29 cellular contexts compared by ENCODE assay signal in genomic region chr15:89187911-89188514, GRCh38. TPM values are rescaled to one million over a fixed set of nuclear protein-coding genes. Genes with fewer than 3 reads are reported as not detected.
DNase-seq lines count a peak whose midpoint lies in the region; ATAC-seq, FAIRE-seq and TF ChIP-seq lines count a peak whose summit lies in the region.
"Had no signal": no experiment of that assay in that cellular context is flagged by ENCODE, and none has a peak within 500 bp of the region (broad histone marks: within the 10 kb centered on the region; RNA-seq: fewer than 3 reads in every experiment).

No MANE protein-coding gene starts in this region.

- intact Hi-C loops in posterior cingulate gyrus (cut with DNase I) = no loop called here

- no peaks in the 10 kb centered on the region for H3K9me3 ChIP-seq in astrocyte (ENCODE audit: insufficient read depth, low read depth, low read length)
- H3K9me3 ChIP-seq: tibial nerve had no signal

- H3K4me1 ChIP-seq in astrocyte (ENCODE audit: insufficient read depth, low read length) = peaks cover 4% of the 10 kb centered on the region

- TF ChIP-seq POLR2A in GM12892 (IDR thresholded peaks at IDR 0.05; ENCODE audit: low read depth, low read length) = no peak

- H3K27ac Mint-ChIP-seq in astrocyte (ENCODE audit: unreplicated experiment) = no peak overlapping the region
- H3K27ac Mint-ChIP-seq: activated T-cell treated with anti-CD3 and anti-CD28 coated beads, Interleukin-2, amount 50 U/mL, for 24 hours; IgD-negative memory B cell had no signal

- ATAC-seq in GM18858 (IDR thresholded peaks at IDR 0.05; ENCODE audit: unreplicated experiment) (no peak), GM18907 (IDR thresholded peaks at IDR 0.05; ENCODE audit: unreplicated experiment) (no peak)
- ATAC-seq: stimulated activated naive CD8-positive, alpha-beta T cell treated with anti-CD3 and anti-CD28 coated beads, Interleukin-15, Interleukin-2, amounts not matched to agents 100 U/mL and 50 U/mL, for 24 hours had no signal

- DNase-seq in DMS53 (lab: John Stamatoyannopoulos, UW) = peak; percentile 30
- DNase-seq in DMS53 treated with DMSO at 0.1 percent for 48 hours (lab: John Stamatoyannopoulos, UW; ENCODE audit: unreplicated experiment) = no peak
- peak; percentile 18 for DNase-seq in M059J (ENCODE audit: low read depth)
- DNase-seq in astrocyte (ENCODE audit: low read depth) = no peak
- DNase-seq in posterior cingulate gyrus = peak in 7 of 10 donors; percentile 44 to 95 (median 69)
- no peak for DNase-seq in GM12892 (ENCODE audit: insufficient read length)
- DNase-seq: activated CD4-positive, CD25-positive, alpha-beta regulatory T cell; activated naive CD4-positive, alpha-beta T cell treated with anti-CD3 and anti-CD28 coated beads, Interleukin-2, amount 50 U/mL, for 16 hours; activated T-cell treated with anti-CD3 and anti-CD28 coated beads, Interleukin-2, amount 50 U/mL, for 24 hours; effector CD4-positive, alpha-beta T cell; GOT3; hippocampal formation; MM.1S; NCI-H146; NCI-H2171 treated with DMSO at 0.1 percent for 48 hours; NCI-H526 treated with DMSO at 0.1 percent for 48 hours; stimulated activated naive CD8-positive, alpha-beta T cell treated with anti-CD3 and anti-CD28 coated beads, Interleukin-15, Interleukin-2, amounts not matched to agents 100 U/mL and 50 U/mL, for 24 hours; T1000 had no signal

- no peak for TF ChIP-seq CTCF in astrocyte (IDR thresholded peaks at IDR 0.05; ENCODE audit: insufficient read depth, low read depth, low read length)

- peaks cover 6% of the 10 kb centered on the region for H3K4me1 Mint-ChIP-seq in astrocyte (ENCODE audit: low read depth, unreplicated experiment)

- H3K9ac ChIP-seq in astrocyte (ENCODE audit: low read length) = no peak overlapping the region

- no peak overlapping the region for H3K4me3 ChIP-seq in astrocyte (ENCODE audit: insufficient read depth, low read depth, low read length)
- H3K4me3 ChIP-seq: smooth muscle cell, tibial nerve had no signal

- H3K36me3 Mint-ChIP-seq in astrocyte (ENCODE audit: low read depth, unreplicated experiment) = peaks cover 17% of the 10 kb centered on the region

- H2AFZ ChIP-seq in astrocyte (ENCODE audit: low read depth, low read length) = no peak overlapping the region

- H4K20me1 ChIP-seq in astrocyte (ENCODE audit: insufficient read depth, low read length) = peaks cover 5% of the 10 kb centered on the region

- no peaks in the 10 kb centered on the region for H3K79me2 ChIP-seq in astrocyte (ENCODE audit: insufficient read depth, low read length)

- H3K27me3 Mint-ChIP-seq in astrocyte (ENCODE audit: low read depth, unreplicated experiment) = no peaks in the 10 kb centered on the region
- H3K27me3 Mint-ChIP-seq: activated T-cell treated with anti-CD3 and anti-CD28 coated beads, Interleukin-2, amount 50 U/mL, for 24 hours; IgD-negative memory B cell had no signal

- H3K4me3 Mint-ChIP-seq in astrocyte (ENCODE audit: unreplicated experiment) = peak overlapping the region; percentile 5
- H3K4me3 Mint-ChIP-seq: activated T-cell treated with anti-CD3 and anti-CD28 coated beads, Interleukin-2, amount 50 U/mL, for 24 hours; IgD-negative memory B cell had no signal

- H3K4me2 ChIP-seq in astrocyte (ENCODE audit: low read length) = no peak overlapping the region
- H3K4me2 ChIP-seq: smooth muscle cell had no signal

- H3K9me3 Mint-ChIP-seq in astrocyte (ENCODE audit: unreplicated experiment) = no peaks in the 10 kb centered on the region
- H3K9me3 Mint-ChIP-seq: activated T-cell treated with anti-CD3 and anti-CD28 coated beads, Interleukin-2, amount 50 U/mL, for 24 hours; IgD-negative memory B cell had no signal

- H3K27ac ChIP-seq in astrocyte (ENCODE audit: low read depth, low read length) = no peak overlapping the region
- H3K27ac ChIP-seq: 22Rv1, RWPE1, tibial nerve had no signal

- peaks cover 36% of the 10 kb centered on the region for H3K36me3 ChIP-seq in astrocyte (ENCODE audit: insufficient read depth, low read length)

- FAIRE-seq in astrocyte (lab: Jason Lieb, UNC) = no peak
- FAIRE-seq in GM12892 (lab: Jason Lieb, UNC) = no peak
- FAIRE-seq: frontal cortex, islet of Langerhans had no signal

- no peaks in the 10 kb centered on the region for H3K27me3 ChIP-seq in astrocyte (ENCODE audit: insufficient read depth, low read length)
- H3K27me3 ChIP-seq: tibial nerve had no signal

RNA-seq across cellular contexts. Expression of gene RLBP1, which starts 33.4 kb away (rescaled TPM):
- not detected in 2 replicates for total RNA-seq in M059J (2014; rRNA removed; shearing (Covaris generic))
- total RNA-seq in astrocyte = not detected in 2 replicates
- polyA plus RNA-seq in GM12892 (2012; ENCODE audit: missing spikeins) = not detected
- total RNA-seq: myocyte, smooth muscle cell, tibial nerve had no signal
- polyA plus RNA-seq: esophagus, IgD-negative memory B cell, smooth muscle cell had no signal

RNA-seq across cellular contexts. Expression of gene FANCI, which starts 55.8 kb away (rescaled TPM):
- 53.0 and 72.0 TPM in 2 replicates for total RNA-seq in M059J (2014; rRNA removed; shearing (Covaris generic))
- total RNA-seq in astrocyte = 7.8 and 10.6 TPM in 2 replicates
- polyA plus RNA-seq in GM12892 (2012; ENCODE audit: missing spikeins) = 69.4 TPM

Comparison
In these comparisons a context has a peak if more than half of its experiments do, and no peak if none do; other contexts are left out.
1. DNase-seq: peak in DMS53 (single experiment), M059J (single experiment) and posterior cingulate gyrus (7 of 10); none in DMS53 treated with DMSO at 0.1 percent for 48 hours (single experiment), astrocyte (single experiment) and GM12892 (single experiment).